Comparison of ENCODE assay signal across 8 cellular contexts in genomic region chr12:49017764-49018281, GRCh38. TPM values are rescaled to one million over a fixed set of nuclear protein-coding genes. Genes with fewer than 3 reads are reported as not detected.
DNase-seq lines count a peak whose midpoint lies in the region; ATAC-seq and TF ChIP-seq lines count a peak whose summit lies in the region.

No MANE protein-coding gene starts in this region.

- ATAC-seq in HG03460 (IDR thresholded peaks at IDR 0.05; ENCODE audit: unreplicated experiment) = peak; percentile 12

- no peak overlapping the region for H2AFZ ChIP-seq in fibroblast of lung (ENCODE audit: low read length)
- peak overlapping the region; percentile 72 for H2AFZ ChIP-seq in osteoblast (ENCODE audit: low read length)

- H3K27ac ChIP-seq in fibroblast of lung (ENCODE audit: insufficient read depth, low read length) (peak overlapping the region; percentile 96), osteoblast (ENCODE audit: low read depth, low read length) (peak overlapping the region; percentile 97)

- H3K36me3 ChIP-seq in fibroblast of lung (ENCODE audit: control insufficient read depth, insufficient read depth, low read length) (peaks cover 6% of the 10 kb centered on the region), osteoblast (ENCODE audit: insufficient read depth, low read length) (peaks cover 20% of the 10 kb centered on the region)

- H3K36me3 Mint-ChIP-seq in activated CD4-positive, alpha-beta T cell treated with anti-CD3 and anti-CD28 coated beads, Interleukin-2, amount 10 ng/mL, durations not matched to agents 7 days and 5 days (ENCODE audit: low read depth) = peaks cover 35% of the 10 kb centered on the region

- no peaks in the 10 kb centered on the region for H3K4me1 ChIP-seq in fibroblast of lung (ENCODE audit: control insufficient read depth, extremely low read depth, insufficient read depth, low read length)
- H3K4me1 ChIP-seq in osteoblast (ENCODE audit: insufficient read depth, low read length) = peaks cover 18% of the 10 kb centered on the region

- H3K4me3 ChIP-seq in fibroblast of lung (replicated peaks in 1 of 4; ENCODE audit: control extremely low read depth in 1 of 4, insufficient read depth in 1 of 4, low read depth in 3 of 4, low read length in 4 of 4) (peak overlapping the region; percentile 81 to 90 (median 85)), osteoblast (ENCODE audit: insufficient read depth, low read length) (peak overlapping the region; percentile 93)

- CTCF ChIA-PET in activated CD4-positive, alpha-beta T cell treated with anti-CD3 and anti-CD28 coated beads, Interleukin-2, amount 10 ng/mL, durations not matched to agents 7 days and 5 days (lab: Charles Lee) = interaction anchor here (1.0 to 2.4 kb wide), 6 partner anchors 13 to 165 kb away, joined by 3 to 8 read pairs (median 6); no protein-coding TSS in a partner anchor

- H3K4me2 ChIP-seq in fibroblast of lung (ENCODE audit: extremely low read depth, insufficient read depth, low read length) (peak overlapping the region; percentile 78), osteoblast (ENCODE audit: insufficient read depth, low read length) (peak overlapping the region; percentile 85)

- TF ChIP-seq CTCF in fibroblast of lung (conservative IDR thresholded peaks at IDR 0.05 in 1 of 2, IDR thresholded peaks at IDR 0.05 in 1 of 2; ENCODE audit: low read depth in 1 of 2, low read length in 2 of 2) (peak in 1 of 2 donors; percentile 19), osteoblast (IDR thresholded peaks at IDR 0.05; ENCODE audit: extremely low read depth, low read depth, low read length) (no peak)

- peak; percentile 77 for DNase-seq in activated effector memory CD4-positive, alpha-beta T cell treated with anti-CD3 and anti-CD28 coated beads, Interleukin-2, amount 50 U/mL, for 16 hours
- DNase-seq in activated effector memory CD4-positive, alpha-beta T cell treated with Interleukin-2 at 50 U/mL for 16 hours = no peak
- peak; percentile 33 for DNase-seq in activated CD4-positive, alpha-beta T cell treated with anti-CD3 and anti-CD28 coated beads, Interleukin-2, amount 10 ng/mL, durations not matched to agents 7 days and 5 days
- peak in 1 of 2 donors; percentile 62 for DNase-seq in fibroblast of lung (ENCODE audit: low read depth in 2 of 2)
- DNase-seq in osteoblast (ENCODE audit: insufficient read length, low spot score, missing footprints) = peak; percentile 78
- no peak for DNase-seq in ureter (ENCODE audit: low spot score)
- DNase-seq in COR-L47 (lab: John Stamatoyannopoulos, UW) = no peak

- POLR2A ChIA-PET in activated CD4-positive, alpha-beta T cell treated with anti-CD3 and anti-CD28 coated beads, Interleukin-2, amount 10 ng/mL, durations not matched to agents 7 days and 5 days (lab: Charles Lee) = no interaction called here

- H3K79me2 ChIP-seq in fibroblast of lung (ENCODE audit: control insufficient read depth, insufficient read depth, low read length) = peaks cover 20% of the 10 kb centered on the region
- H3K79me2 ChIP-seq in osteoblast (ENCODE audit: insufficient read depth, low read length) = peaks cover 42% of the 10 kb centered on the region

- peak overlapping the region; percentile 95 for H3K9ac ChIP-seq in fibroblast of lung (ENCODE audit: insufficient read depth, low read length)

- peak overlapping the region; percentile 95 for H3K4me3 Mint-ChIP-seq in activated CD4-positive, alpha-beta T cell treated with anti-CD3 and anti-CD28 coated beads, Interleukin-2, amount 10 ng/mL, durations not matched to agents 7 days and 5 days

- H3K27ac Mint-ChIP-seq in activated CD4-positive, alpha-beta T cell treated with anti-CD3 and anti-CD28 coated beads, Interleukin-2, amount 10 ng/mL, durations not matched to agents 7 days and 5 days = peak overlapping the region; percentile 99

- peaks cover 43% of the 10 kb centered on the region for H3K4me1 Mint-ChIP-seq in activated CD4-positive, alpha-beta T cell treated with anti-CD3 and anti-CD28 coated beads, Interleukin-2, amount 10 ng/mL, durations not matched to agents 7 days and 5 days

- H3K9me3 Mint-ChIP-seq in activated CD4-positive, alpha-beta T cell treated with anti-CD3 and anti-CD28 coated beads, Interleukin-2, amount 10 ng/mL, durations not matched to agents 7 days and 5 days = no peaks in the 10 kb centered on the region

- H4K20me1 ChIP-seq in fibroblast of lung (ENCODE audit: control insufficient read depth, extremely low read depth, insufficient read depth, low read length) (no peaks in the 10 kb centered on the region), osteoblast (ENCODE audit: insufficient read depth, low read length) (peaks cover 14% of the 10 kb centered on the region)

- no peaks in the 10 kb centered on the region for H3K27me3 ChIP-seq in fibroblast of lung (ENCODE audit: control insufficient read depth, insufficient read depth, low read length)
- no peaks in the 10 kb centered on the region for H3K27me3 ChIP-seq in osteoblast (ENCODE audit: insufficient read depth, low read length)

- H3K9me3 ChIP-seq in fibroblast of lung (ENCODE audit: control insufficient read depth, insufficient read depth, low read depth, low read length) (no peaks in the 10 kb centered on the region), osteoblast (ENCODE audit: low read depth, low read length) (no peaks in the 10 kb centered on the region)

- no peaks in the 10 kb centered on the region for H3K27me3 Mint-ChIP-seq in activated CD4-positive, alpha-beta T cell treated with anti-CD3 and anti-CD28 coated beads, Interleukin-2, amount 10 ng/mL, durations not matched to agents 7 days and 5 days

RNA-seq across cellular contexts. Expression of gene PRKAG1, which starts 0.8 kb away (rescaled TPM):
- 10 to 100 TPM; 62.5 to 65.5 TPM for total RNA-seq in activated CD4-positive, alpha-beta T cell treated with anti-CD3 and anti-CD28 coated beads, Interleukin-2, amount 10 ng/mL, durations not matched to agents 7 days and 5 days
- total RNA-seq in fibroblast of lung (65.2 and 76.5 TPM in 2 replicates), osteoblast (81.3 and 89.0 TPM in 2 replicates), ureter (72.6 TPM)
- 107 and 110 TPM in 2 replicates for polyA plus RNA-seq in fibroblast of lung
- 85.7 and 86.3 TPM in 2 replicates for polyA plus RNA-seq in fibroblast of lung (2012)
- polyA minus RNA-seq in fibroblast of lung (ENCODE audit: low replicate concordance) = 27.5 and 35.6 TPM in 2 replicates

RNA-seq across cellular contexts. Expression of gene DDN, which starts 18.6 kb away (rescaled TPM):
- under 1 TPM; 0.10 to 0.17 TPM for total RNA-seq in activated CD4-positive, alpha-beta T cell treated with anti-CD3 and anti-CD28 coated beads, Interleukin-2, amount 10 ng/mL, durations not matched to agents 7 days and 5 days
- total RNA-seq in fibroblast of lung (under 0.01 TPM in 2 replicates), osteoblast (under 0.01 and 0.29 TPM in 2 replicates), ureter (0.10 TPM)
- 0.05 and 0.09 TPM in 2 replicates for polyA plus RNA-seq in fibroblast of lung
- 0.07 TPM in 2 replicates for polyA plus RNA-seq in fibroblast of lung (2012)
- 0.33 TPM in 1 of 2 replicates, not detected in the other for polyA minus RNA-seq in fibroblast of lung (ENCODE audit: low replicate concordance)

RNA-seq across cellular contexts. Expression of gene WNT1, which starts 39.7 kb away (rescaled TPM):
- total RNA-seq in activated CD4-positive, alpha-beta T cell treated with anti-CD3 and anti-CD28 coated beads, Interleukin-2, amount 10 ng/mL, durations not matched to agents 7 days and 5 days = under 1 TPM; 0.17 to 0.29 TPM
- total RNA-seq in fibroblast of lung (not detected in 2 replicates), osteoblast (not detected in 2 replicates), ureter (not detected)
- polyA plus RNA-seq in fibroblast of lung = not detected in 2 replicates
- polyA plus RNA-seq in fibroblast of lung (2012) = not detected in 2 replicates
- not detected in 2 replicates for polyA minus RNA-seq in fibroblast of lung (ENCODE audit: low replicate concordance)

RNA-seq across cellular contexts. Expression of gene KMT2D, which starts 42.8 kb away (rescaled TPM):
- 100 to 1,000 TPM in 1 of 2 experiments, 10 to 100 TPM in 1; 97.9 to 116 TPM for total RNA-seq in activated CD4-positive, alpha-beta T cell treated with anti-CD3 and anti-CD28 coated beads, Interleukin-2, amount 10 ng/mL, durations not matched to agents 7 days and 5 days
- total RNA-seq in fibroblast of lung = 21.1 and 33.0 TPM in 2 replicates
- 7.3 and 10.0 TPM in 2 replicates for polyA plus RNA-seq in fibroblast of lung
- 13.4 and 14.1 TPM in 2 replicates for polyA plus RNA-seq in fibroblast of lung (2012)
- polyA minus RNA-seq in fibroblast of lung (ENCODE audit: low replicate concordance) = 41.0 and 50.0 TPM in 2 replicates
- total RNA-seq in osteoblast = 24.6 and 28.6 TPM in 2 replicates
- 115 TPM for total RNA-seq in ureter

RNA-seq across cellular contexts. Expression of gene WNT10B, which starts 46.3 kb away (rescaled TPM):
- under 1 TPM; 0.52 to 0.99 TPM for total RNA-seq in activated CD4-positive, alpha-beta T cell treated with anti-CD3 and anti-CD28 coated beads, Interleukin-2, amount 10 ng/mL, durations not matched to agents 7 days and 5 days
- total RNA-seq in fibroblast of lung (under 0.01 TPM in 1 of 2 replicates, not detected in the other), osteoblast (0.29 and 0.36 TPM in 2 replicates), ureter (2.0 TPM)
- 0.05 and 0.11 TPM in 2 replicates for polyA plus RNA-seq in fibroblast of lung
- polyA plus RNA-seq in fibroblast of lung (2012) = not detected in 2 replicates
- polyA minus RNA-seq in fibroblast of lung (ENCODE audit: low replicate concordance) = not detected in 2 replicates

Comparison
In these comparisons a context has a peak if more than half of its experiments do, and no peak if none do; other contexts are left out.
1. DNase-seq: peak in activated effector memory CD4-positive, alpha-beta T cell treated with anti-CD3 and anti-CD28 coated beads, Interleukin-2, amount 50 U/mL, for 16 hours (single experiment), activated CD4-positive, alpha-beta T cell treated with anti-CD3 and anti-CD28 coated beads, Interleukin-2, amount 10 ng/mL, durations not matched to agents 7 days and 5 days (single experiment) and osteoblast (single experiment); none in activated effector memory CD4-positive, alpha-beta T cell treated with Interleukin-2 at 50 U/mL for 16 hours (single experiment), ureter (single experiment) and COR-L47 (single experiment).